ENCODE assay signal across 1 cellular context in the genomic region with DNA sequence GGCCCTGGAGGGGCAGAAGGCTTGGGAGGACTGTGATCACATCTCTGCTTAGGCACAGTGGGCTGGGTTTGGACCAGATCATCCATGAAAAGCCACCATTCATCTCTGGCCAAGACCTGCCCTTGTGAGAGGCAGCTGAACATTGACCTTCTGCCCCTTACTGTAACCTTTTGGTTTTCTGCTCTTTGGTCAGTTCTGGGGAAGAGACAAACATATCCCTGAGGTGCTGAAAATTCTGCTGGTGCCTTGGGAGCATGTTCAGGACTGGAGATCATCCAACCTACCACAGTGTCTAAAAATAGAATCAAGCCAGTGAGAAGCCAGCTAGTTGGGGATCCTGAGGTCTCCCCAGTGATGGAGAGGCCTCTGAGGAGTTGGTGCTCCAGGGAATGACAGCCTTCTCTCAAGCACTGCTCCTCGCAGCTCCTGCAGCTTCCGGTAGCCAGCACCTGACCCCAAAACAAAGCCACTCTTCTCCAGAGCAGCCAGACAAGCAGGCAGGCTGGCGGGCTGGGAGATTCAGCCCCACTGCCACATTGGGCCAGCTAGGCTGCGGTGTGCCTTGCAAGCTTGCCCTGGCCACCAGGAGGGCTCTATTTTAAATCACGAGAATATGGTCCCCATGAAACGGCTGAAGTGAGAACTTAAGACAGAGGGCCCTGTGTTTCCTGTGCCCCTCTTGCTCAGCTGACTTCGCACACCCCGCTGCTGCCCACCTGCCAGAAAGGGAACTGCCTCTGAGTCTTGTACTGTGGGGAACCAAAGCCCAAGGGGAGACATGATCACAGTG.
TF ChIP-seq lines count a peak whose summit lies in the region.

No MANE protein-coding gene starts in this region.

TF ChIP-seq in HepG2, 621 proteins besides CTCF, POLR2A, EP300 and RAD21 (continued from another document and continues in another):
- TF ChIP-seq FOXP1 (IDR thresholded peaks at IDR 0.05) (no peak), FOXP1 (CRISPR knock-in tag; IDR thresholded peaks at IDR 0.05) (peak; percentile 45; the same call in 1 of the 2 replicates), RNF2 (conservative IDR thresholded peaks at IDR 0.05; ENCODE audit: low read depth) (no peak), NPAS2 (CRISPR knock-in tag; IDR thresholded peaks at IDR 0.05; ENCODE audit: borderline replicate concordance) (no peak), ZNF446 (CRISPR knock-in tag; IDR thresholded peaks at IDR 0.05) (no peak), HMG20A (CRISPR knock-in tag; IDR thresholded peaks at IDR 0.05; ENCODE audit: borderline replicate concordance) (peak; percentile 52; the same call in 1 of the 2 replicates), MTA1 (CRISPR knock-in tag; IDR thresholded peaks at IDR 0.05; ENCODE audit: borderline replicate concordance) (no peak), NCOA5 (CRISPR knock-in tag; IDR thresholded peaks at IDR 0.05) (no peak), RXRA (CRISPR knock-in tag; IDR thresholded peaks at IDR 0.05) (peak; percentile 43; the same call in 1 of the 2 replicates), GATAD1 (CRISPR knock-in tag; IDR thresholded peaks at IDR 0.05) (no peak), MAFK (conservative IDR thresholded peaks at IDR 0.05 in 1 of 2, IDR thresholded peaks at IDR 0.05 in 1 of 2; ENCODE audit: low read length in 2 of 2) (no peak), HOXA5 (CRISPR knock-in tag; IDR thresholded peaks at IDR 0.05) (no peak; the same call in 1 of the 2 replicates), NCOA1 (CRISPR knock-in tag; IDR thresholded peaks at IDR 0.05) (no peak), SPEN (CRISPR knock-in tag; IDR thresholded peaks at IDR 0.05; ENCODE audit: low read depth) (peak; percentile 26; the same call in 1 of the 2 replicates), ZNF343 (CRISPR knock-in tag; IDR thresholded peaks at IDR 0.05) (no peak), ZFYVE20 (CRISPR knock-in tag; IDR thresholded peaks at IDR 0.05; ENCODE audit: borderline replicate concordance, low read depth) (no peak), NR2F6 (IDR thresholded peaks at IDR 0.05) (peak; percentile 95), NR2F6 (CRISPR knock-in tag; IDR thresholded peaks at IDR 0.05) (peak; percentile 95), ZNF264 (CRISPR knock-in tag; IDR thresholded peaks at IDR 0.05) (0 out of 2 replicates have a peak, but pooled peaks have one; percentile 46), LCORL (IDR thresholded peaks at IDR 0.05) (no peak), LCORL (CRISPR knock-in tag; IDR thresholded peaks at IDR 0.05) (peak; percentile 77), ZNF484 (CRISPR knock-in tag; IDR thresholded peaks at IDR 0.05; ENCODE audit: borderline replicate concordance, low read depth) (no peak), YY1 (IDR thresholded peaks at IDR 0.05; ENCODE audit: insufficient read depth, insufficient replicate concordance, low read depth, low read length) (no peak), RBAK (CRISPR knock-in tag; IDR thresholded peaks at IDR 0.05) (peak; percentile 98), RFX3 (CRISPR knock-in tag; IDR thresholded peaks at IDR 0.05) (no peak), ZNF775 (CRISPR knock-in tag; IDR thresholded peaks at IDR 0.05; ENCODE audit: borderline replicate concordance) (no peak), ZNF138 (CRISPR knock-in tag; IDR thresholded peaks at IDR 0.05; ENCODE audit: low read depth) (no peak), KDM1A (CRISPR knock-in tag; IDR thresholded peaks at IDR 0.05) (0 out of 2 replicates have a peak, but pooled peaks have one; percentile 20), SAFB2 (CRISPR knock-in tag; IDR thresholded peaks at IDR 0.05; ENCODE audit: borderline replicate concordance, low read depth) (no peak), MTF2 (CRISPR knock-in tag; IDR thresholded peaks at IDR 0.05; ENCODE audit: borderline replicate concordance) (no peak), SAP130 (CRISPR knock-in tag; IDR thresholded peaks at IDR 0.05; ENCODE audit: low read depth) (peak; percentile 50; the same call in 1 of the 2 replicates), MEIS1 (CRISPR knock-in tag; IDR thresholded peaks at IDR 0.05; ENCODE audit: borderline replicate concordance) (peak; percentile 8; the same call in 1 of the 2 replicates), GABPB1 (CRISPR knock-in tag; IDR thresholded peaks at IDR 0.05) (0 out of 2 replicates have a peak, but pooled peaks have one; percentile 41), ZNF331 (CRISPR knock-in tag; IDR thresholded peaks at IDR 0.05) (peak; percentile 81), FOXO1 (CRISPR knock-in tag; IDR thresholded peaks at IDR 0.05) (peak; percentile 13; the same call in 1 of the 2 replicates)
- TF ChIP-seq, protein P1, sequence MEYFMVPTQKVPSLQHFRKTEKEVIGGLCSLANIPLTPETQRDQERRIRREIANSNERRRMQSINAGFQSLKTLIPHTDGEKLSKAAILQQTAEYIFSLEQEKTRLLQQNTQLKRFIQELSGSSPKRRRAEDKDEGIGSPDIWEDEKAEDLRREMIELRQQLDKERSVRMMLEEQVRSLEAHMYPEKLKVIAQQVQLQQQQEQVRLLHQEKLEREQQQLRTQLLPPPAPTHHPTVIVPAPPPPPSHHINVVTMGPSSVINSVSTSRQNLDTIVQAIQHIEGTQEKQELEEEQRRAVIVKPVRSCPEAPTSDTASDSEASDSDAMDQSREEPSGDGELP (IDR thresholded peaks at IDR 0.05; ENCODE audit: borderline replicate concordance, low read depth), result peak; percentile 45; the same call in 1 of the 2 replicates
- TF ChIP-seq, protein P2, sequence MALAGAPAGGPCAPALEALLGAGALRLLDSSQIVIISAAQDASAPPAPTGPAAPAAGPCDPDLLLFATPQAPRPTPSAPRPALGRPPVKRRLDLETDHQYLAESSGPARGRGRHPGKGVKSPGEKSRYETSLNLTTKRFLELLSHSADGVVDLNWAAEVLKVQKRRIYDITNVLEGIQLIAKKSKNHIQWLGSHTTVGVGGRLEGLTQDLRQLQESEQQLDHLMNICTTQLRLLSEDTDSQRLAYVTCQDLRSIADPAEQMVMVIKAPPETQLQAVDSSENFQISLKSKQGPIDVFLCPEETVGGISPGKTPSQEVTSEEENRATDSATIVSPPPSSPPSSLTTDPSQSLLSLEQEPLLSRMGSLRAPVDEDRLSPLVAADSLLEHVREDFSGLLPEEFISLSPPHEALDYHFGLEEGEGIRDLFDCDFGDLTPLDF (CRISPR knock-in tag; IDR thresholded peaks at IDR 0.05), result no peak
- TF ChIP-seq, protein P3, sequence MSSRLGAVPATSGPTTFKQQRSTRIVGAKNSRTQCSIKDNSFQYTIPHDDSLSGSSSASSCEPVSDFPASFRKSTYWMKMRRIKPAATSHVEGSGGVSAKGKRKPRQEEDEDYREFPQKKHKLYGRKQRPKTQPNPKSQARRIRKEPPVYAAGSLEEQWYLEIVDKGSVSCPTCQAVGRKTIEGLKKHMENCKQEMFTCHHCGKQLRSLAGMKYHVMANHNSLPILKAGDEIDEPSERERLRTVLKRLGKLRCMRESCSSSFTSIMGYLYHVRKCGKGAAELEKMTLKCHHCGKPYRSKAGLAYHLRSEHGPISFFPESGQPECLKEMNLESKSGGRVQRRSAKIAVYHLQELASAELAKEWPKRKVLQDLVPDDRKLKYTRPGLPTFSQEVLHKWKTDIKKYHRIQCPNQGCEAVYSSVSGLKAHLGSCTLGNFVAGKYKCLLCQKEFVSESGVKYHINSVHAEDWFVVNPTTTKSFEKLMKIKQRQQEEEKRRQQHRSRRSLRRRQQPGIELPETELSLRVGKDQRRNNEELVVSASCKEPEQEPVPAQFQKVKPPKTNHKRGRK (CRISPR knock-in tag; IDR thresholded peaks at IDR 0.05), result no peak
- TF ChIP-seq, protein P4, sequence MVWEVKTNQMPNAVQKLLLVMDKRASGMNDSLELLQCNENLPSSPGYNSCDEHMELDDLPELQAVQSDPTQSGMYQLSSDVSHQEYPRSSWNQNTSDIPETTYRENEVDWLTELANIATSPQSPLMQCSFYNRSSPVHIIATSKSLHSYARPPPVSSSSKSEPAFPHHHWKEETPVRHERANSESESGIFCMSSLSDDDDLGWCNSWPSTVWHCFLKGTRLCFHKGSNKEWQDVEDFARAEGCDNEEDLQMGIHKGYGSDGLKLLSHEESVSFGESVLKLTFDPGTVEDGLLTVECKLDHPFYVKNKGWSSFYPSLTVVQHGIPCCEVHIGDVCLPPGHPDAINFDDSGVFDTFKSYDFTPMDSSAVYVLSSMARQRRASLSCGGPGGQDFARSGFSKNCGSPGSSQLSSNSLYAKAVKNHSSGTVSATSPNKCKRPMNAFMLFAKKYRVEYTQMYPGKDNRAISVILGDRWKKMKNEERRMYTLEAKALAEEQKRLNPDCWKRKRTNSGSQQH (CRISPR knock-in tag; IDR thresholded peaks at IDR 0.05; ENCODE audit: low read depth), result peak; percentile 53; the same call in 1 of the 2 replicates
- TF ChIP-seq, protein P5, sequence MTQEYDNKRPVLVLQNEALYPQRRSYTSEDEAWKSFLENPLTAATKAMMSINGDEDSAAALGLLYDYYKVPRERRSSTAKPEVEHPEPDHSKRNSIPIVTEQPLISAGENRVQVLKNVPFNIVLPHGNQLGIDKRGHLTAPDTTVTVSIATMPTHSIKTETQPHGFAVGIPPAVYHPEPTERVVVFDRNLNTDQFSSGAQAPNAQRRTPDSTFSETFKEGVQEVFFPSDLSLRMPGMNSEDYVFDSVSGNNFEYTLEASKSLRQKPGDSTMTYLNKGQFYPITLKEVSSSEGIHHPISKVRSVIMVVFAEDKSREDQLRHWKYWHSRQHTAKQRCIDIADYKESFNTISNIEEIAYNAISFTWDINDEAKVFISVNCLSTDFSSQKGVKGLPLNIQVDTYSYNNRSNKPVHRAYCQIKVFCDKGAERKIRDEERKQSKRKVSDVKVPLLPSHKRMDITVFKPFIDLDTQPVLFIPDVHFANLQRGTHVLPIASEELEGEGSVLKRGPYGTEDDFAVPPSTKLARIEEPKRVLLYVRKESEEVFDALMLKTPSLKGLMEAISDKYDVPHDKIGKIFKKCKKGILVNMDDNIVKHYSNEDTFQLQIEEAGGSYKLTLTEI (CRISPR knock-in tag; conservative IDR thresholded peaks at IDR 0.05), result no peak
- TF ChIP-seq, protein P6, sequence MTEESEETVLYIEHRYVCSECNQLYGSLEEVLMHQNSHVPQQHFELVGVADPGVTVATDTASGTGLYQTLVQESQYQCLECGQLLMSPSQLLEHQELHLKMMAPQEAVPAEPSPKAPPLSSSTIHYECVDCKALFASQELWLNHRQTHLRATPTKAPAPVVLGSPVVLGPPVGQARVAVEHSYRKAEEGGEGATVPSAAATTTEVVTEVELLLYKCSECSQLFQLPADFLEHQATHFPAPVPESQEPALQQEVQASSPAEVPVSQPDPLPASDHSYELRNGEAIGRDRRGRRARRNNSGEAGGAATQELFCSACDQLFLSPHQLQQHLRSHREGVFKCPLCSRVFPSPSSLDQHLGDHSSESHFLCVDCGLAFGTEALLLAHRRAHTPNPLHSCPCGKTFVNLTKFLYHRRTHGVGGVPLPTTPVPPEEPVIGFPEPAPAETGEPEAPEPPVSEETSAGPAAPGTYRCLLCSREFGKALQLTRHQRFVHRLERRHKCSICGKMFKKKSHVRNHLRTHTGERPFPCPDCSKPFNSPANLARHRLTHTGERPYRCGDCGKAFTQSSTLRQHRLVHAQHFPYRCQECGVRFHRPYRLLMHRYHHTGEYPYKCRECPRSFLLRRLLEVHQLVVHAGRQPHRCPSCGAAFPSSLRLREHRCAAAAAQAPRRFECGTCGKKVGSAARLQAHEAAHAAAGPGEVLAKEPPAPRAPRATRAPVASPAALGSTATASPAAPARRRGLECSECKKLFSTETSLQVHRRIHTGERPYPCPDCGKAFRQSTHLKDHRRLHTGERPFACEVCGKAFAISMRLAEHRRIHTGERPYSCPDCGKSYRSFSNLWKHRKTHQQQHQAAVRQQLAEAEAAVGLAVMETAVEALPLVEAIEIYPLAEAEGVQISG (CRISPR knock-in tag; IDR thresholded peaks at IDR 0.05), result peak; percentile 27; the same call in 1 of the 2 replicates
- TF ChIP-seq, protein P7, sequence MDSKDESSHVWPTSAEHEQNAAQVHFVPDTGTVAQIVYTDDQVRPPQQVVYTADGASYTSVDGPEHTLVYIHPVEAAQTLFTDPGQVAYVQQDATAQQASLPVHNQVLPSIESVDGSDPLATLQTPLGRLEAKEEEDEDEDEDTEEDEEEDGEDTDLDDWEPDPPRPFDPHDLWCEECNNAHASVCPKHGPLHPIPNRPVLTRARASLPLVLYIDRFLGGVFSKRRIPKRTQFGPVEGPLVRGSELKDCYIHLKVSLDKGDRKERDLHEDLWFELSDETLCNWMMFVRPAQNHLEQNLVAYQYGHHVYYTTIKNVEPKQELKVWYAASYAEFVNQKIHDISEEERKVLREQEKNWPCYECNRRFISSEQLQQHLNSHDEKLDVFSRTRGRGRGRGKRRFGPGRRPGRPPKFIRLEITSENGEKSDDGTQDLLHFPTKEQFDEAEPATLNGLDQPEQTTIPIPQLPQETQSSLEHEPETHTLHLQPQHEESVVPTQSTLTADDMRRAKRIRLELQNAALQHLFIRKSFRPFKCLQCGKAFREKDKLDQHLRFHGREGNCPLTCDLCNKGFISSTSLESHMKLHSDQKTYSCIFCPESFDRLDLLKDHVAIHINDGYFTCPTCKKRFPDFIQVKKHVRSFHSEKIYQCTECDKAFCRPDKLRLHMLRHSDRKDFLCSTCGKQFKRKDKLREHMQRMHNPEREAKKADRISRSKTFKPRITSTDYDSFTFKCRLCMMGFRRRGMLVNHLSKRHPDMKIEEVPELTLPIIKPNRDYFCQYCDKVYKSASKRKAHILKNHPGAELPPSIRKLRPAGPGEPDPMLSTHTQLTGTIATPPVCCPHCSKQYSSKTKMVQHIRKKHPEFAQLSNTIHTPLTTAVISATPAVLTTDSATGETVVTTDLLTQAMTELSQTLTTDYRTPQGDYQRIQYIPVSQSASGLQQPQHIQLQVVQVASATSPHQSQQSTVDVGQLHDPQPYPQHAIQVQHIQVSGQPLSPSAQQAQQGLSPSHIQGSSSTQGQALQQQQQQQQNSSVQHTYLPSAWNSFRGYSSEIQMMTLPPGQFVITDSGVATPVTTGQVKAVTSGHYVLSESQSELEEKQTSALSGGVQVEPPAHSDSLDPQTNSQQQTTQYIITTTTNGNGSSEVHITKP (CRISPR knock-in tag; IDR thresholded peaks at IDR 0.05; ENCODE audit: low read depth), result no peak
- TF ChIP-seq, protein P8, sequence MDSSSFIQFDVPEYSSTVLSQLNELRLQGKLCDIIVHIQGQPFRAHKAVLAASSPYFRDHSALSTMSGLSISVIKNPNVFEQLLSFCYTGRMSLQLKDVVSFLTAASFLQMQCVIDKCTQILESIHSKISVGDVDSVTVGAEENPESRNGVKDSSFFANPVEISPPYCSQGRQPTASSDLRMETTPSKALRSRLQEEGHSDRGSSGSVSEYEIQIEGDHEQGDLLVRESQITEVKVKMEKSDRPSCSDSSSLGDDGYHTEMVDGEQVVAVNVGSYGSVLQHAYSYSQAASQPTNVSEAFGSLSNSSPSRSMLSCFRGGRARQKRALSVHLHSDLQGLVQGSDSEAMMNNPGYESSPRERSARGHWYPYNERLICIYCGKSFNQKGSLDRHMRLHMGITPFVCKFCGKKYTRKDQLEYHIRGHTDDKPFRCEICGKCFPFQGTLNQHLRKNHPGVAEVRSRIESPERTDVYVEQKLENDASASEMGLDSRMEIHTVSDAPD (CRISPR knock-in tag; IDR thresholded peaks at IDR 0.05), result peak; percentile 54; the same call in 1 of the 2 replicates
- TF ChIP-seq, protein P9, sequence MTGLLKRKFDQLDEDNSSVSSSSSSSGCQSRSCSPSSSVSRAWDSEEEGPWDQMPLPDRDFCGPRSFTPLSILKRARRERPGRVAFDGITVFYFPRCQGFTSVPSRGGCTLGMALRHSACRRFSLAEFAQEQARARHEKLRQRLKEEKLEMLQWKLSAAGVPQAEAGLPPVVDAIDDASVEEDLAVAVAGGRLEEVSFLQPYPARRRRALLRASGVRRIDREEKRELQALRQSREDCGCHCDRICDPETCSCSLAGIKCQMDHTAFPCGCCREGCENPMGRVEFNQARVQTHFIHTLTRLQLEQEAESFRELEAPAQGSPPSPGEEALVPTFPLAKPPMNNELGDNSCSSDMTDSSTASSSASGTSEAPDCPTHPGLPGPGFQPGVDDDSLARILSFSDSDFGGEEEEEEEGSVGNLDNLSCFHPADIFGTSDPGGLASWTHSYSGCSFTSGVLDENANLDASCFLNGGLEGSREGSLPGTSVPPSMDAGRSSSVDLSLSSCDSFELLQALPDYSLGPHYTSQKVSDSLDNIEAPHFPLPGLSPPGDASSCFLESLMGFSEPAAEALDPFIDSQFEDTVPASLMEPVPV (CRISPR knock-in tag; IDR thresholded peaks at IDR 0.05), result 0 out of 2 replicates have a peak, but pooled peaks have one; percentile 32
